ENCODE assay signal across 9 cellular contexts in the genomic region with DNA sequence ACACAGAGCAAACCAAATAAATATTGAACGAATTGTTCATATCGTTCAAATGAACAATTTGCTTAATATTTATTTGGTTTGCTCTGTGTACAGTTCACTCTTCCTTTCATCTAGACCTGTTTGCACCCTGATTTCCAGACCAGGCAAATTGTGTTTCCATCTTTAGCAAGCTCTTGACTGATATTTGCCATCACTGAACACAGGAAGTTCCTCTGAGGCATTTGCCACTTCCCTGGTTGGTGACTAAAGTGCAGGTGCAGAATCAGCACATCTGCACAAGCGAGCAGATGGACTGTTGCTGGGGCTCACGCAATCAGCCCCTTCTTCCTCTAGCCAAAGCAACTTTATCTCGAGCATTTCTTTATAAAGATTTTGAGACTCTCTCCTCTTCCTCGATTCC.
A peak's percentile ranks its signal among the peaks of the same experiment; 100 is the strongest.
DNase-seq lines count a peak whose midpoint lies in the region; ATAC-seq and TF ChIP-seq lines count a peak whose summit lies in the region.
"Had no signal": no experiment of that assay in that cellular context is flagged by ENCODE, and none has a peak within 500 bp of the region (broad histone marks: within the 10 kb centered on the region; RNA-seq: fewer than 3 reads in every experiment).

No MANE protein-coding gene starts in this region.

- H3K27ac Mint-ChIP-seq in activated T-helper 17 cell treated with anti-CD3 and anti-CD28 coated beads, Interleukin-2, amount 50 U/mL, for 72 hours: no peak overlapping the region

- no peak overlapping the region for H3K4me3 ChIP-seq in upper lobe of left lung

- H3K4me1 ChIP-seq in foreskin keratinocyte: peaks cover 19% of the 10 kb centered on the region
- H3K4me1 ChIP-seq in upper lobe of left lung: peaks cover 20 to 29% (median 24%) of the 10 kb centered on the region in 4 donors

- no peak for TF ChIP-seq POLR2A in upper lobe of left lung (IDR thresholded peaks at IDR 0.05)

- peaks cover 9% of the 10 kb centered on the region for H3K4me1 Mint-ChIP-seq in activated T-helper 17 cell treated with anti-CD3 and anti-CD28 coated beads, Interleukin-2, amount 50 U/mL, for 72 hours

- H3K27me3 Mint-ChIP-seq in activated T-helper 17 cell treated with anti-CD3 and anti-CD28 coated beads, Interleukin-2, amount 50 U/mL, for 72 hours: no peaks in the 10 kb centered on the region

- H3K27ac ChIP-seq in foreskin keratinocyte (no peak overlapping the region), upper lobe of left lung (no peak overlapping the region)

- ATAC-seq in GM19463 (IDR thresholded peaks at IDR 0.05; ENCODE audit: unreplicated experiment) (peak; percentile 88), HG03520 (IDR thresholded peaks at IDR 0.05; ENCODE audit: unreplicated experiment) (peak; percentile 75), foreskin keratinocyte (no peak), upper lobe of left lung (ENCODE audit: low FRiP score in 2 of 2) (no peak)
- ATAC-seq in activated T-helper 17 cell treated with anti-CD3 and anti-CD28 coated beads, Interleukin-2, amount 50 U/mL, for 72 hours (replicated peaks): peak; percentile 87

- H3K4me3 Mint-ChIP-seq in activated T-helper 17 cell treated with anti-CD3 and anti-CD28 coated beads, Interleukin-2, amount 50 U/mL, for 72 hours: peak overlapping the region; percentile 11

- H3K9me3 Mint-ChIP-seq in activated T-helper 17 cell treated with anti-CD3 and anti-CD28 coated beads, Interleukin-2, amount 50 U/mL, for 72 hours: no peaks in the 10 kb centered on the region
- H3K9me3 Mint-ChIP-seq: immature natural killer cell had no signal

- no peaks in the 10 kb centered on the region for H3K36me3 Mint-ChIP-seq in activated T-helper 17 cell treated with anti-CD3 and anti-CD28 coated beads, Interleukin-2, amount 50 U/mL, for 72 hours (ENCODE audit: low read depth)

- H3K9me3 ChIP-seq in upper lobe of left lung: no peaks in the 10 kb centered on the region

- peak; percentile 24 for DNase-seq in GM10266 (ENCODE audit: extremely low spot score)
- DNase-seq in SKM-1 treated with dmso at 0.1 percent for 144 hours (lab: John Stamatoyannopoulos, UW; ENCODE audit: unreplicated experiment): no peak
- DNase-seq in foreskin keratinocyte: no peak
- DNase-seq in OCI-M2 (lab: John Stamatoyannopoulos, UW; ENCODE audit: unreplicated experiment): no peak
- DNase-seq in upper lobe of left lung: no peak

- H3K36me3 ChIP-seq in upper lobe of left lung: no peaks in the 10 kb centered on the region

- 63 to 66% methylated on average over 6 of the region's 6 CpGs for WGBS in upper lobe of left lung, 2 donors

- no peaks in the 10 kb centered on the region for H3K27me3 ChIP-seq in foreskin keratinocyte
- no peaks in the 10 kb centered on the region for H3K27me3 ChIP-seq in upper lobe of left lung

- TF ChIP-seq EP300 in upper lobe of left lung (IDR thresholded peaks at IDR 0.05): no peak

- no peak for TF ChIP-seq CTCF in GM10266 (IDR thresholded peaks at IDR 0.05; ENCODE audit: control insufficient read depth, insufficient read depth, low read depth, missing control alignments)
- TF ChIP-seq CTCF in foreskin keratinocyte (conservative IDR thresholded peaks at IDR 0.05): no peak
- no peak for TF ChIP-seq CTCF in upper lobe of left lung (IDR thresholded peaks at IDR 0.05)

Comparison
In these comparisons a context has a peak if more than half of its experiments do, and no peak if none do; other contexts are left out.
1. ATAC-seq: peak in GM19463 (single experiment), HG03520 (single experiment) and activated T-helper 17 cell treated with anti-CD3 and anti-CD28 coated beads, Interleukin-2, amount 50 U/mL, for 72 hours (single experiment); none in foreskin keratinocyte (single experiment) and upper lobe of left lung (0 of 2).